ENCODE assay signal across 25 cellular contexts in the genomic region with DNA sequence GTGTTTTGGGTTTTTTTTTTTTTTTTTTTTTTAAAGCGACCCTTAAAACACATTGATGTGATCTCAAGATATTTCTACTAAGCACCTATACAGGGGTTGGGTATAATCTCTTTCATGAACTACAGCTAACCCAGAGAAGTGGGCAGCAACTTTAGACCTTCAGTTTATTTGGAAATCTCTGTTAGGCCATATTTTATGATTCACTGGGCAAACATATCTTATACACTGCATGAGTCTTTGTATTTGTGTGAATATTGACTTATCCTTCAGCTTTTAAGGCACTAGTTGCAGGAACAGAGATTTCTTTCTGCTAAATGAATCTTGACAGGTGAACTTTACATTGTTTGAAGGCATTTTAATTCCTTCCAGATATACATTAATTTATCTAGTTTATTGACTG.
"Had no signal": no experiment of that assay in that cellular context is flagged by ENCODE, and none has a peak within 500 bp of the region (broad histone marks: within the 10 kb centered on the region; RNA-seq: fewer than 3 reads in every experiment).

No MANE protein-coding gene starts in this region.

- H3K27ac Mint-ChIP-seq: activated CD4-positive, alpha-beta memory T cell treated with anti-CD3 and anti-CD28 coated beads for 36 hours; activated CD4-positive, alpha-beta T cell treated with anti-CD3 and anti-CD28 coated beads, Interleukin-2, amount 10 ng/mL, durations not matched to agents 7 days and 5 days; activated naive CD4-positive, alpha-beta T cell treated with anti-CD3 and anti-CD28 coated beads, Interleukin-2, amount 50 U/mL, for 72 hours; activated naive CD8-positive, alpha-beta T cell treated with anti-CD3 and anti-CD28 coated beads, Interleukin-2, amount 50 U/mL, for 24 hours; T-helper 2 cell treated with Interferon-gamma antibody and Interleukin-4, amounts not matched to agents 5 μg/mL and 100 μg/mL, for 36 hours had no signal

- H3K9me3 ChIP-seq: SJSA1 had no signal

- H3K36me3 ChIP-seq: brain microvascular endothelial cell, SJSA1 had no signal

- H3K4me3 Mint-ChIP-seq: activated CD4-positive, alpha-beta memory T cell treated with anti-CD3 and anti-CD28 coated beads for 36 hours; activated CD4-positive, alpha-beta T cell treated with anti-CD3 and anti-CD28 coated beads, Interleukin-2, amount 10 ng/mL, durations not matched to agents 7 days and 5 days; activated naive CD8-positive, alpha-beta T cell treated with anti-CD3 and anti-CD28 coated beads, Interleukin-2, amount 50 U/mL, for 24 hours; activated T-cell treated with anti-CD3 and anti-CD28 coated beads, Interleukin-2, amount 50 U/mL, for 4 hours; T-helper 2 cell treated with Interferon-gamma antibody and Interleukin-4, amounts not matched to agents 5 μg/mL and 100 μg/mL, for 36 hours had no signal

- H3K27ac ChIP-seq: brain microvascular endothelial cell had no signal

- H3K27me3 ChIP-seq: brain microvascular endothelial cell, SJSA1 had no signal

- DNase-seq: activated CD4-positive, alpha-beta memory T cell treated with anti-CD3 and anti-CD28 coated beads for 36 hours; activated CD4-positive, alpha-beta T cell treated with anti-CD3 and anti-CD28 coated beads, Interleukin-2, amount 10 ng/mL, durations not matched to agents 7 days and 5 days; activated CD4-positive, CD25-positive, alpha-beta regulatory T cell treated with anti-CD3 and anti-CD28 coated beads, Interleukin-2, amount 50 U/mL, for 72 hours; activated CD8-positive, alpha-beta memory T cell treated with anti-CD3 and anti-CD28 coated beads for 24 hours; activated effector memory CD4-positive, alpha-beta T cell treated with anti-CD3 and anti-CD28 coated beads, Interleukin-2, amount 50 U/mL, for 16 hours; activated naive CD4-positive, alpha-beta T cell treated with Interleukin-2 at 50 U/mL for 16 hours; activated naive CD8-positive, alpha-beta T cell treated with anti-CD3 and anti-CD28 coated beads, Interleukin-2, amount 50 U/mL, for 24 hours; activated T-cell treated with anti-CD3 and anti-CD28 coated beads, Interleukin-2, amount 50 U/mL, for 4 hours; brain microvascular endothelial cell; IMR-90; Kasumi-1; KBM-7; NCI-H1048; NCI-H146; NCI-H187 treated with DMSO at 0.1 percent for 48 hours; NCI-H2081 treated with DMSO at 0.1 percent for 48 hours; NCI-H446; NCI-H524; NCI-H774; NK-92 treated with Interleukin-12 subunit alpha and Interleukin-12 subunit beta, amount 100 ng/mL, for 24 hours; SHP77; SW 1271 had no signal

- H3K36me3 Mint-ChIP-seq: activated CD4-positive, alpha-beta memory T cell treated with anti-CD3 and anti-CD28 coated beads for 36 hours; activated naive CD4-positive, alpha-beta T cell treated with anti-CD3 and anti-CD28 coated beads, Interleukin-2, amount 50 U/mL, for 72 hours had no signal

- H3K9me3 Mint-ChIP-seq: activated CD4-positive, alpha-beta memory T cell treated with anti-CD3 and anti-CD28 coated beads for 36 hours; activated CD4-positive, alpha-beta T cell treated with anti-CD3 and anti-CD28 coated beads, Interleukin-2, amount 10 ng/mL, durations not matched to agents 7 days and 5 days; activated naive CD4-positive, alpha-beta T cell treated with anti-CD3 and anti-CD28 coated beads, Interleukin-2, amount 50 U/mL, for 72 hours; activated naive CD8-positive, alpha-beta T cell treated with anti-CD3 and anti-CD28 coated beads, Interleukin-2, amount 50 U/mL, for 24 hours; activated T-cell treated with anti-CD3 and anti-CD28 coated beads, Interleukin-2, amount 50 U/mL, for 4 hours; T-helper 2 cell treated with Interferon-gamma antibody and Interleukin-4, amounts not matched to agents 5 μg/mL and 100 μg/mL, for 36 hours had no signal

- ATAC-seq: activated naive CD4-positive, alpha-beta T cell treated with anti-CD3 and anti-CD28 coated beads, Interleukin-2, amount 50 U/mL, for 72 hours; activated naive CD8-positive, alpha-beta T cell treated with anti-CD3 and anti-CD28 coated beads, Interleukin-2, amount 50 U/mL, for 24 hours; activated T-cell treated with anti-CD3 and anti-CD28 coated beads, Interleukin-2, amount 50 U/mL, for 4 hours had no signal
